1 cellular context compared by ENCODE assay signal in genomic region chr17:16287563-16288027, GRCh38.
TF ChIP-seq lines count a peak whose summit lies in the region.

No MANE protein-coding gene starts in this region.

TF ChIP-seq in K562, 482 proteins besides CTCF, POLR2A, EP300 and RAD21 (continued from another document and continues in another):
- TF ChIP-seq GTF3C2 (IDR thresholded peaks at IDR 0.05; ENCODE audit: borderline replicate concordance, extremely low read depth, insufficient read length) (no peak), POLR2B (IDR thresholded peaks at IDR 0.05; ENCODE audit: low read depth, partially characterized antibody) (no peak), E2F4 (CRISPR knock-in tag; IDR thresholded peaks at IDR 0.05; ENCODE audit: low read depth) (no peak), YBX1 (IDR thresholded peaks at IDR 0.05) (no peak), PHF21A (IDR thresholded peaks at IDR 0.05; ENCODE audit: borderline replicate concordance, low read depth) (no peak), SMARCA5 (IDR thresholded peaks at IDR 0.05) (no peak), KHSRP (IDR thresholded peaks at IDR 0.05) (no peak), CEBPB (tag; IDR thresholded peaks at IDR 0.05) (peak; percentile 45; the same call in 1 of the 2 replicates), DEAF1 (CRISPR knock-in tag; IDR thresholded peaks at IDR 0.05) (no peak), LEF1 (IDR thresholded peaks at IDR 0.05) (peak; percentile 61; the same call in 1 of the 2 replicates), FOXJ3 (CRISPR knock-in tag; IDR thresholded peaks at IDR 0.05) (no peak), PPARD (CRISPR knock-in tag; IDR thresholded peaks at IDR 0.05) (no peak), FOXJ2 (tag; IDR thresholded peaks at IDR 0.05) (no peak), ZBED1 (IDR thresholded peaks at IDR 0.05) (no peak), ETV5 (CRISPR knock-in tag; IDR thresholded peaks at IDR 0.05; ENCODE audit: low read depth) (no peak), SMARCE1 (IDR thresholded peaks at IDR 0.05) (0 out of 2 replicates have a peak, but pooled peaks have one; percentile 33), ZC3H11A (IDR thresholded peaks at IDR 0.05; ENCODE audit: low read depth, low read length) (no peak), RCOR1 (IDR thresholded peaks at IDR 0.05; ENCODE audit: borderline replicate concordance in 1 of 2, low read depth in 2 of 2, low read length in 2 of 2) (peak in 1 of 2 experiments; percentile 65; a peak in 1 of 4 replicates), FOSL1 (tag; conservative IDR thresholded peaks at IDR 0.05) (no peak), ZNF24 (IDR thresholded peaks at IDR 0.05) (no peak), FOXP1 (CRISPR knock-in tag; IDR thresholded peaks at IDR 0.05) (no peak), TAL1 (IDR thresholded peaks at IDR 0.05) (no peak), MXI1 (IDR thresholded peaks at IDR 0.05; ENCODE audit: low read depth, low read length) (no peak), ETV6 (IDR thresholded peaks at IDR 0.05; ENCODE audit: borderline replicate concordance in 1 of 2, low read depth in 2 of 2, low read length in 1 of 2) (no peak), ETV6 (CRISPR knock-in tag; IDR thresholded peaks at IDR 0.05; ENCODE audit: borderline replicate concordance) (no peak), CHD1 (IDR thresholded peaks at IDR 0.05; ENCODE audit: low read length) (no peak), ZFP36 (IDR thresholded peaks at IDR 0.05; ENCODE audit: low read depth, low read length, partially characterized antibody) (no peak), ESRRB (CRISPR knock-in tag; IDR thresholded peaks at IDR 0.05; ENCODE audit: borderline replicate concordance) (no peak), ZNF282 (CRISPR knock-in tag; IDR thresholded peaks at IDR 0.05) (no peak), NR2C2 (CRISPR knock-in tag; IDR thresholded peaks at IDR 0.05) (no peak), NR2C2 (tag; IDR thresholded peaks at IDR 0.05) (peak; percentile 89), ZNF311 (CRISPR knock-in tag; IDR thresholded peaks at IDR 0.05) (no peak), KLF6 (CRISPR knock-in tag; IDR thresholded peaks at IDR 0.05; ENCODE audit: borderline replicate concordance) (no peak), TAF9B (IDR thresholded peaks at IDR 0.05; ENCODE audit: partially characterized antibody) (no peak), SAP30 (IDR thresholded peaks at IDR 0.05; ENCODE audit: borderline replicate concordance, insufficient read depth, low read depth, low read length, poor library complexity, severe bottlenecking) (no peak), EZH2 (IDR thresholded peaks at IDR 0.05; ENCODE audit: borderline replicate concordance, low read depth, low read length) (no peak), CC2D1A (IDR thresholded peaks at IDR 0.05) (no peak), STAT5B (CRISPR knock-in tag; IDR thresholded peaks at IDR 0.05) (no peak), PTRF (tag; IDR thresholded peaks at IDR 0.05) (no peak)
- TF ChIP-seq, protein P1, sequence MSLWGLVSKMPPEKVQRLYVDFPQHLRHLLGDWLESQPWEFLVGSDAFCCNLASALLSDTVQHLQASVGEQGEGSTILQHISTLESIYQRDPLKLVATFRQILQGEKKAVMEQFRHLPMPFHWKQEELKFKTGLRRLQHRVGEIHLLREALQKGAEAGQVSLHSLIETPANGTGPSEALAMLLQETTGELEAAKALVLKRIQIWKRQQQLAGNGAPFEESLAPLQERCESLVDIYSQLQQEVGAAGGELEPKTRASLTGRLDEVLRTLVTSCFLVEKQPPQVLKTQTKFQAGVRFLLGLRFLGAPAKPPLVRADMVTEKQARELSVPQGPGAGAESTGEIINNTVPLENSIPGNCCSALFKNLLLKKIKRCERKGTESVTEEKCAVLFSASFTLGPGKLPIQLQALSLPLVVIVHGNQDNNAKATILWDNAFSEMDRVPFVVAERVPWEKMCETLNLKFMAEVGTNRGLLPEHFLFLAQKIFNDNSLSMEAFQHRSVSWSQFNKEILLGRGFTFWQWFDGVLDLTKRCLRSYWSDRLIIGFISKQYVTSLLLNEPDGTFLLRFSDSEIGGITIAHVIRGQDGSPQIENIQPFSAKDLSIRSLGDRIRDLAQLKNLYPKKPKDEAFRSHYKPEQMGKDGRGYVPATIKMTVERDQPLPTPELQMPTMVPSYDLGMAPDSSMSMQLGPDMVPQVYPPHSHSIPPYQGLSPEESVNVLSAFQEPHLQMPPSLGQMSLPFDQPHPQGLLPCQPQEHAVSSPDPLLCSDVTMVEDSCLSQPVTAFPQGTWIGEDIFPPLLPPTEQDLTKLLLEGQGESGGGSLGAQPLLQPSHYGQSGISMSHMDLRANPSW (CRISPR knock-in tag; IDR thresholded peaks at IDR 0.05) = no peak
- TF ChIP-seq, protein P2, sequence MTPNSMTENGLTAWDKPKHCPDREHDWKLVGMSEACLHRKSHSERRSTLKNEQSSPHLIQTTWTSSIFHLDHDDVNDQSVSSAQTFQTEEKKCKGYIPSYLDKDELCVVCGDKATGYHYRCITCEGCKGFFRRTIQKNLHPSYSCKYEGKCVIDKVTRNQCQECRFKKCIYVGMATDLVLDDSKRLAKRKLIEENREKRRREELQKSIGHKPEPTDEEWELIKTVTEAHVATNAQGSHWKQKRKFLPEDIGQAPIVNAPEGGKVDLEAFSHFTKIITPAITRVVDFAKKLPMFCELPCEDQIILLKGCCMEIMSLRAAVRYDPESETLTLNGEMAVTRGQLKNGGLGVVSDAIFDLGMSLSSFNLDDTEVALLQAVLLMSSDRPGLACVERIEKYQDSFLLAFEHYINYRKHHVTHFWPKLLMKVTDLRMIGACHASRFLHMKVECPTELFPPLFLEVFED (CRISPR knock-in tag; conservative IDR thresholded peaks at IDR 0.05) = no peak
- TF ChIP-seq, protein P3, sequence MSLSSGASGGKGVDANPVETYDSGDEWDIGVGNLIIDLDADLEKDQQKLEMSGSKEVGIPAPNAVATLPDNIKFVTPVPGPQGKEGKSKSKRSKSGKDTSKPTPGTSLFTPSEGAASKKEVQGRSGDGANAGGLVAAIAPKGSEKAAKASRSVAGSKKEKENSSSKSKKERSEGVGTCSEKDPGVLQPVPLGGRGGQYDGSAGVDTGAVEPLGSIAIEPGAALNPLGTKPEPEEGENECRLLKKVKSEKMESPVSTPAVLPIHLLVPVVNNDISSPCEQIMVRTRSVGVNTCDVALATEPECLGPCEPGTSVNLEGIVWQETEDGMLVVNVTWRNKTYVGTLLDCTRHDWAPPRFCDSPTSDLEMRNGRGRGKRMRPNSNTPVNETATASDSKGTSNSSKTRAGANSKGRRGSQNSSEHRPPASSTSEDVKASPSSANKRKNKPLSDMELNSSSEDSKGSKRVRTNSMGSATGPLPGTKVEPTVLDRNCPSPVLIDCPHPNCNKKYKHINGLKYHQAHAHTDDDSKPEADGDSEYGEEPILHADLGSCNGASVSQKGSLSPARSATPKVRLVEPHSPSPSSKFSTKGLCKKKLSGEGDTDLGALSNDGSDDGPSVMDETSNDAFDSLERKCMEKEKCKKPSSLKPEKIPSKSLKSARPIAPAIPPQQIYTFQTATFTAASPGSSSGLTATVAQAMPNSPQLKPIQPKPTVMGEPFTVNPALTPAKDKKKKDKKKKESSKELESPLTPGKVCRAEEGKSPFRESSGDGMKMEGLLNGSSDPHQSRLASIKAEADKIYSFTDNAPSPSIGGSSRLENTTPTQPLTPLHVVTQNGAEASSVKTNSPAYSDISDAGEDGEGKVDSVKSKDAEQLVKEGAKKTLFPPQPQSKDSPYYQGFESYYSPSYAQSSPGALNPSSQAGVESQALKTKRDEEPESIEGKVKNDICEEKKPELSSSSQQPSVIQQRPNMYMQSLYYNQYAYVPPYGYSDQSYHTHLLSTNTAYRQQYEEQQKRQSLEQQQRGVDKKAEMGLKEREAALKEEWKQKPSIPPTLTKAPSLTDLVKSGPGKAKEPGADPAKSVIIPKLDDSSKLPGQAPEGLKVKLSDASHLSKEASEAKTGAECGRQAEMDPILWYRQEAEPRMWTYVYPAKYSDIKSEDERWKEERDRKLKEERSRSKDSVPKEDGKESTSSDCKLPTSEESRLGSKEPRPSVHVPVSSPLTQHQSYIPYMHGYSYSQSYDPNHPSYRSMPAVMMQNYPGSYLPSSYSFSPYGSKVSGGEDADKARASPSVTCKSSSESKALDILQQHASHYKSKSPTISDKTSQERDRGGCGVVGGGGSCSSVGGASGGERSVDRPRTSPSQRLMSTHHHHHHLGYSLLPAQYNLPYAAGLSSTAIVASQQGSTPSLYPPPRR (CRISPR knock-in tag; IDR thresholded peaks at IDR 0.05; ENCODE audit: borderline replicate concordance) = no peak
- TF ChIP-seq, protein P4, sequence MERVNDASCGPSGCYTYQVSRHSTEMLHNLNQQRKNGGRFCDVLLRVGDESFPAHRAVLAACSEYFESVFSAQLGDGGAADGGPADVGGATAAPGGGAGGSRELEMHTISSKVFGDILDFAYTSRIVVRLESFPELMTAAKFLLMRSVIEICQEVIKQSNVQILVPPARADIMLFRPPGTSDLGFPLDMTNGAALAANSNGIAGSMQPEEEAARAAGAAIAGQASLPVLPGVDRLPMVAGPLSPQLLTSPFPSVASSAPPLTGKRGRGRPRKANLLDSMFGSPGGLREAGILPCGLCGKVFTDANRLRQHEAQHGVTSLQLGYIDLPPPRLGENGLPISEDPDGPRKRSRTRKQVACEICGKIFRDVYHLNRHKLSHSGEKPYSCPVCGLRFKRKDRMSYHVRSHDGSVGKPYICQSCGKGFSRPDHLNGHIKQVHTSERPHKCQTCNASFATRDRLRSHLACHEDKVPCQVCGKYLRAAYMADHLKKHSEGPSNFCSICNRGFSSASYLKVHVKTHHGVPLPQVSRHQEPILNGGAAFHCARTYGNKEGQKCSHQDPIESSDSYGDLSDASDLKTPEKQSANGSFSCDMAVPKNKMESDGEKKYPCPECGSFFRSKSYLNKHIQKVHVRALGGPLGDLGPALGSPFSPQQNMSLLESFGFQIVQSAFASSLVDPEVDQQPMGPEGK (CRISPR knock-in tag; IDR thresholded peaks at IDR 0.05; ENCODE audit: borderline replicate concordance) = no peak
- TF ChIP-seq, protein P5, sequence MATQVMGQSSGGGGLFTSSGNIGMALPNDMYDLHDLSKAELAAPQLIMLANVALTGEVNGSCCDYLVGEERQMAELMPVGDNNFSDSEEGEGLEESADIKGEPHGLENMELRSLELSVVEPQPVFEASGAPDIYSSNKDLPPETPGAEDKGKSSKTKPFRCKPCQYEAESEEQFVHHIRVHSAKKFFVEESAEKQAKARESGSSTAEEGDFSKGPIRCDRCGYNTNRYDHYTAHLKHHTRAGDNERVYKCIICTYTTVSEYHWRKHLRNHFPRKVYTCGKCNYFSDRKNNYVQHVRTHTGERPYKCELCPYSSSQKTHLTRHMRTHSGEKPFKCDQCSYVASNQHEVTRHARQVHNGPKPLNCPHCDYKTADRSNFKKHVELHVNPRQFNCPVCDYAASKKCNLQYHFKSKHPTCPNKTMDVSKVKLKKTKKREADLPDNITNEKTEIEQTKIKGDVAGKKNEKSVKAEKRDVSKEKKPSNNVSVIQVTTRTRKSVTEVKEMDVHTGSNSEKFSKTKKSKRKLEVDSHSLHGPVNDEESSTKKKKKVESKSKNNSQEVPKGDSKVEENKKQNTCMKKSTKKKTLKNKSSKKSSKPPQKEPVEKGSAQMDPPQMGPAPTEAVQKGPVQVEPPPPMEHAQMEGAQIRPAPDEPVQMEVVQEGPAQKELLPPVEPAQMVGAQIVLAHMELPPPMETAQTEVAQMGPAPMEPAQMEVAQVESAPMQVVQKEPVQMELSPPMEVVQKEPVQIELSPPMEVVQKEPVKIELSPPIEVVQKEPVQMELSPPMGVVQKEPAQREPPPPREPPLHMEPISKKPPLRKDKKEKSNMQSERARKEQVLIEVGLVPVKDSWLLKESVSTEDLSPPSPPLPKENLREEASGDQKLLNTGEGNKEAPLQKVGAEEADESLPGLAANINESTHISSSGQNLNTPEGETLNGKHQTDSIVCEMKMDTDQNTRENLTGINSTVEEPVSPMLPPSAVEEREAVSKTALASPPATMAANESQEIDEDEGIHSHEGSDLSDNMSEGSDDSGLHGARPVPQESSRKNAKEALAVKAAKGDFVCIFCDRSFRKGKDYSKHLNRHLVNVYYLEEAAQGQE (CRISPR knock-in tag; IDR thresholded peaks at IDR 0.05; ENCODE audit: low read depth) = no peak
